In genomic region chr3:50662408-50662807, GRCh38 we compare ENCODE assay signal across 1 cellular context.
TF ChIP-seq lines count a peak whose summit lies in the region.

No MANE protein-coding gene starts in this region.

TF ChIP-seq in HepG2, 621 proteins besides CTCF, POLR2A, EP300 and RAD21:
- no peak for TF ChIP-seq KDM6A (CRISPR knock-in tag; IDR thresholded peaks at IDR 0.05; ENCODE audit: low read depth)
- no peak for TF ChIP-seq MBNL3 (CRISPR knock-in tag; conservative IDR thresholded peaks at IDR 0.05)
- TF ChIP-seq MTF2 (CRISPR knock-in tag; IDR thresholded peaks at IDR 0.05; ENCODE audit: borderline replicate concordance) = no peak
- TF ChIP-seq, protein P1, sequence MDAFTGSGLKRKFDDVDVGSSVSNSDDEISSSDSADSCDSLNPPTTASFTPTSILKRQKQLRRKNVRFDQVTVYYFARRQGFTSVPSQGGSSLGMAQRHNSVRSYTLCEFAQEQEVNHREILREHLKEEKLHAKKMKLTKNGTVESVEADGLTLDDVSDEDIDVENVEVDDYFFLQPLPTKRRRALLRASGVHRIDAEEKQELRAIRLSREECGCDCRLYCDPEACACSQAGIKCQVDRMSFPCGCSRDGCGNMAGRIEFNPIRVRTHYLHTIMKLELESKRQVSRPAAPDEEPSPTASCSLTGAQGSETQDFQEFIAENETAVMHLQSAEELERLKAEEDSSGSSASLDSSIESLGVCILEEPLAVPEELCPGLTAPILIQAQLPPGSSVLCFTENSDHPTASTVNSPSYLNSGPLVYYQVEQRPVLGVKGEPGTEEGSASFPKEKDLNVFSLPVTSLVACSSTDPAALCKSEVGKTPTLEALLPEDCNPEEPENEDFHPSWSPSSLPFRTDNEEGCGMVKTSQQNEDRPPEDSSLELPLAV (CRISPR knock-in tag; conservative IDR thresholded peaks at IDR 0.05; ENCODE audit: low read depth) = no peak
- TF ChIP-seq HOMEZ (CRISPR knock-in tag; IDR thresholded peaks at IDR 0.05; ENCODE audit: low read depth) = no peak
- TF ChIP-seq MEIS2 (CRISPR knock-in tag; IDR thresholded peaks at IDR 0.05) = no peak
- TF ChIP-seq BRF2 (CRISPR knock-in tag; IDR thresholded peaks at IDR 0.05) = no peak
- TF ChIP-seq MZF1 (CRISPR knock-in tag; IDR thresholded peaks at IDR 0.05; ENCODE audit: borderline replicate concordance) = no peak
- TF ChIP-seq ZBTB26 (CRISPR knock-in tag; IDR thresholded peaks at IDR 0.05; ENCODE audit: borderline replicate concordance) = no peak
- no peak for TF ChIP-seq ZNF136 (CRISPR knock-in tag; IDR thresholded peaks at IDR 0.05; ENCODE audit: low read depth)
- TF ChIP-seq ZMYM2 (CRISPR knock-in tag; IDR thresholded peaks at IDR 0.05) = no peak
